Comparison of ENCODE assay signal across 17 cellular contexts in the genomic region with DNA sequence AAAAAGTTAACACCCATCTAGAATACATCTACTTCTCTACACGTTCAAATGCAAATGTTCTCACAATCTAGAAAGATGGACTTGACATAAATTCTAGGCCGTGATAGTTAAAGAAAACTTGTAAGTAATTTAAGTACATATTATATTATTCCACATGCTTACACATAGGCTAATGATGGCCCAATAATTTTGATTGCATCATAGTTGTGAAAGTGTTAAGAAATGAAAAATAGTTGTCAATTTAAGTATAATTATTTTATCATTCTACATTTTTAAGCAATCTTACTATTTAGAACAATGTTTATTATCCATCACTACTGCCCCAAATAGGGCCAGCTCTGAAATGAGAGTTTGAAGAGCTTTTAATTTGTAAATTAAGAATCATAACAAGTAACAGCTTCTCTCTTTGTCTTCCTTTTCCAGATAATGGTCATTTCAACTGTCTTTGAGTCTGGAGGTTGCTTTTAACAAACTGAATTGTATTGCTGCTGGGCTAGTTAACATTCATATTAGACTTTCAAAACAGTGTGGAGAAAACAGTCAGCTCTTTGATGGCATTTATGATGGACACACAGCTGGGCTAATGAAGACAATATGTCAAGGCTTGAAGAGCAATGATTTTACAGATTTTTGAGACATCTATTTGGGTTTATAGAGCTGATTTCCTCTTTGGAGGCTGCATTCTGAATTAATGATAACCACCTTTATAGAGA.
"Had no signal": no experiment of that assay in that cellular context is flagged by ENCODE, and none has a peak within 500 bp of the region (broad histone marks: within the 10 kb centered on the region; RNA-seq: fewer than 3 reads in every experiment).

No MANE protein-coding gene starts in this region.

- H3K9me3 ChIP-seq: esophagus squamous epithelium, heart left ventricle, mucosa of descending colon, tibial artery, upper lobe of left lung, uterus had no signal

- H3K4me1 ChIP-seq: esophagus squamous epithelium, heart left ventricle, tibial artery, upper lobe of left lung, uterus had no signal

- H3K27ac ChIP-seq: esophagus squamous epithelium, heart left ventricle, tibial artery, upper lobe of left lung, uterus had no signal

- H3K4me2 ChIP-seq: smooth muscle cell had no signal

- H3K36me3 ChIP-seq: esophagus squamous epithelium, heart left ventricle, tibial artery, upper lobe of left lung, uterus had no signal

- H3K4me3 ChIP-seq: esophagus squamous epithelium, heart left ventricle, mucosa of descending colon, smooth muscle cell, tibial artery, upper lobe of left lung, uterus had no signal

- DNase-seq: effector memory CD8-positive, alpha-beta T cell; esophagus squamous epithelium; foreskin fibroblast; heart left ventricle; hippocampal formation; kidney glomerular epithelial cell; mammary epithelial cell; mucosa of descending colon; naive thymus-derived CD8-positive, alpha-beta T cell; right cardiac atrium; stimulated activated CD4-positive, alpha-beta T cell treated with anti-CD3 and anti-CD28 coated beads, Interleukin-2, amount 100 ng/mL, for 48 hours; stimulated activated naive CD4-positive, alpha-beta T cell treated with Interleukin-2 at 50 U/mL for 16 hours; tibial artery; upper lobe of left lung; uterus had no signal

- FAIRE-seq: colon had no signal

- H3K27me3 ChIP-seq: esophagus squamous epithelium, heart left ventricle, tibial artery, upper lobe of left lung, uterus had no signal

- ATAC-seq: effector memory CD8-positive, alpha-beta T cell; heart left ventricle; mucosa of descending colon; naive thymus-derived CD8-positive, alpha-beta T cell; right cardiac atrium had no signal
